ENCODE assay signal across 8 cellular contexts in the genomic region with DNA sequence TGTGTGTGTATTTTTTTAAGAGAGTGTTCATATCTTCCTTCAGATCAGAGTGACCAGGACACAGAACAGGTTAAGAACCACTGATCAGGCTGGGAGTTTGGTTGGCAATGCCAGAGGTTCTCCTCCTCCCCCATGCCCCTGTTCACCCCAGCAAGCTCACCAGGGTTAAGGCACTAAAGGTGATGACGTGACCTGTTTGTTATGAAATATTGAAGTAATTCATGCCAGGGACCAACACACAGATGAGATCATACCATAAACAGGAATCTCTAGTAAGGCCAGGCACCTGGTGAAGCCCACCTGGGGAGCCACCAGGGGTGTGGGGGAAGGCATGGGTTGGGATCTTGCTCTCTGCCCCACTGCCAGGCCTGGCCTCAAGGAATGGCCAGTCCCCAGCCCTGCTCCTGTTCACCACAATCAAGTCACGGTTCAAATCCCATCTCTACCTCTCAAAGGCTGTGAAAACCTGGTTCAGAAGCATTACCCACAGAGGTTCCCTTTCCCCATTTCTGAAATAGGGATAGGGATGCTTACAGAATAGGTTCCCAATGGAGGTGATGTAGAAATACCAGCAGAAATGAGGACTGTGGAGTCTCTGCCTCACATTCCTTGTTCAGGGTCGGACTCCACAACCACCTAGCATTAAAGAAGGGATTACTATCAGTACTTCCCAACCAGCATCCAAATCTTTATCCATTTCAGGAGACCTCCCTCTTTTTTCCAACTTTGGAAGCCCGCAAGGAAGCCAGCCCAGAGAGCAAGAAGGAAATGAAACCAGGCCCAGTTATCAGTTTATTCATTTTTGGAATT. TPM values are rescaled to one million over a fixed set of nuclear protein-coding genes. Genes with fewer than 3 reads are reported as not detected.
DNase-seq lines count a peak whose midpoint lies in the region; ATAC-seq lines count a peak whose summit lies in the region.

No MANE protein-coding gene starts in this region.

- peak; percentile 27 to 42 for DNase-seq in NCI-H446 (lab: John Stamatoyannopoulos, UW)
- no peak for DNase-seq in natural killer cell treated with Interleukin-12 subunit alpha and Interleukin-12 subunit beta and Interleukin-15 and Interleukin-18, amount 100 ng/mL, for 72 hours (ENCODE audit: low spot score)
- DNase-seq in KG1 (lab: John Stamatoyannopoulos, UW), result no peak
- DNase-seq in activated naive CD4-positive, alpha-beta T cell treated with anti-CD3 and anti-CD28 coated beads, Interleukin-2, amount 50 U/mL, for 72 hours (ENCODE audit: low spot score in 2 of 2), result no peak

- intact Hi-C loops in dendritic cell treated with granulocyte-macrophage colony-stimulating factor and Interleukin-4, amounts not matched to agents 40 ng/mL and 50 ng/mL, for 4 days (cut with micrococcal nuclease), result no loop called here

- H3K36me3 ChIP-seq in ES-I3 (ENCODE audit: insufficient read depth, low read length), result no peaks in the 10 kb centered on the region

- no peaks in the 10 kb centered on the region for H3K9me3 ChIP-seq in ES-I3 (ENCODE audit: control insufficient read depth, insufficient read depth, low read length)

- H3K27ac Mint-ChIP-seq in dendritic cell treated with granulocyte-macrophage colony-stimulating factor and Interleukin-4, amounts not matched to agents 40 ng/mL and 50 ng/mL, for 4 days, result peak overlapping the region; percentile 97
- no peak overlapping the region for H3K27ac Mint-ChIP-seq in natural killer cell treated with Interleukin-12 subunit alpha and Interleukin-12 subunit beta and Interleukin-15 and Interleukin-18, amount 100 ng/mL, for 72 hours
- peak overlapping the region in 1 of 2 donors; percentile 92 for H3K27ac Mint-ChIP-seq in activated naive CD4-positive, alpha-beta T cell treated with anti-CD3 and anti-CD28 coated beads, Interleukin-2, amount 50 U/mL, for 72 hours

- peak overlapping the region; percentile 71; the same call in 1 of the 2 replicates for H3K9ac ChIP-seq in ES-I3 (ENCODE audit: low read depth, low read length)

- peaks cover 70% of the 10 kb centered on the region for H3K4me1 Mint-ChIP-seq in dendritic cell treated with granulocyte-macrophage colony-stimulating factor and Interleukin-4, amounts not matched to agents 40 ng/mL and 50 ng/mL, for 4 days (ENCODE audit: low read depth)
- H3K4me1 Mint-ChIP-seq in natural killer cell treated with Interleukin-12 subunit alpha and Interleukin-12 subunit beta and Interleukin-15 and Interleukin-18, amount 100 ng/mL, for 72 hours (ENCODE audit: low read depth in 2 of 2), result peaks cover 39 to 42% of the 10 kb centered on the region in 2 donors

- peaks cover 55% of the 10 kb centered on the region for H3K27me3 Mint-ChIP-seq in dendritic cell treated with granulocyte-macrophage colony-stimulating factor and Interleukin-4, amounts not matched to agents 40 ng/mL and 50 ng/mL, for 4 days
- H3K27me3 Mint-ChIP-seq in natural killer cell treated with Interleukin-12 subunit alpha and Interleukin-12 subunit beta and Interleukin-15 and Interleukin-18, amount 100 ng/mL, for 72 hours, result peaks cover 31% of the 10 kb centered on the region in 2 donors

- no peak for ATAC-seq in natural killer cell treated with Interleukin-12 subunit alpha and Interleukin-12 subunit beta and Interleukin-15 and Interleukin-18, amount 100 ng/mL, for 72 hours
- ATAC-seq in GM21529 (IDR thresholded peaks at IDR 0.05; ENCODE audit: unreplicated experiment), result no peak
- no peak for ATAC-seq in GM18511 (IDR thresholded peaks at IDR 0.05; ENCODE audit: unreplicated experiment)
- ATAC-seq in activated naive CD4-positive, alpha-beta T cell treated with anti-CD3 and anti-CD28 coated beads, Interleukin-2, amount 50 U/mL, for 72 hours, result no peak

- peaks cover 23% of the 10 kb centered on the region for H3K4me1 ChIP-seq in ES-I3 (ENCODE audit: insufficient read depth, low read length)

- peak overlapping the region; percentile 96 for H3K4me3 Mint-ChIP-seq in dendritic cell treated with granulocyte-macrophage colony-stimulating factor and Interleukin-4, amounts not matched to agents 40 ng/mL and 50 ng/mL, for 4 days
- peak overlapping the region; percentile 86 for H3K4me3 Mint-ChIP-seq in natural killer cell treated with Interleukin-12 subunit alpha and Interleukin-12 subunit beta and Interleukin-15 and Interleukin-18, amount 100 ng/mL, for 72 hours

- peaks cover 38% of the 10 kb centered on the region for H3K36me3 Mint-ChIP-seq in dendritic cell treated with granulocyte-macrophage colony-stimulating factor and Interleukin-4, amounts not matched to agents 40 ng/mL and 50 ng/mL, for 4 days (ENCODE audit: low read depth)
- no peaks in the 10 kb centered on the region for H3K36me3 Mint-ChIP-seq in natural killer cell treated with Interleukin-12 subunit alpha and Interleukin-12 subunit beta and Interleukin-15 and Interleukin-18, amount 100 ng/mL, for 72 hours
- H3K36me3 Mint-ChIP-seq in activated naive CD4-positive, alpha-beta T cell treated with anti-CD3 and anti-CD28 coated beads, Interleukin-2, amount 50 U/mL, for 72 hours, result peaks cover 11 to 47% of the 10 kb centered on the region in 2 donors

- no peaks in the 10 kb centered on the region for H3K9me3 Mint-ChIP-seq in dendritic cell treated with granulocyte-macrophage colony-stimulating factor and Interleukin-4, amounts not matched to agents 40 ng/mL and 50 ng/mL, for 4 days
- H3K9me3 Mint-ChIP-seq in natural killer cell treated with Interleukin-12 subunit alpha and Interleukin-12 subunit beta and Interleukin-15 and Interleukin-18, amount 100 ng/mL, for 72 hours, result no peaks in the 10 kb centered on the region
- H3K9me3 Mint-ChIP-seq in activated naive CD4-positive, alpha-beta T cell treated with anti-CD3 and anti-CD28 coated beads, Interleukin-2, amount 50 U/mL, for 72 hours, result no peaks in the 10 kb centered on the region

RNA-seq across cellular contexts. Expression of a gene that starts 2.4 kb away (rescaled TPM):
- 1 to 10 TPM; 2.6 to 5.0 TPM for total RNA-seq in natural killer cell treated with Interleukin-12 subunit alpha and Interleukin-12 subunit beta and Interleukin-15 and Interleukin-18, amount 100 ng/mL, for 72 hours
- total RNA-seq in activated naive CD4-positive, alpha-beta T cell treated with anti-CD3 and anti-CD28 coated beads, Interleukin-2, amount 50 U/mL, for 72 hours, result 100 to 1,000 TPM in 1 of 2 donors, 10 to 100 TPM in 1; 31.5 to 290 TPM

RNA-seq across cellular contexts. Expression of a gene that starts 25.8 kb away (rescaled TPM):
- total RNA-seq in natural killer cell treated with Interleukin-12 subunit alpha and Interleukin-12 subunit beta and Interleukin-15 and Interleukin-18, amount 100 ng/mL, for 72 hours, result 10 to 100 TPM; 10.7 to 15.5 TPM
- total RNA-seq in activated naive CD4-positive, alpha-beta T cell treated with anti-CD3 and anti-CD28 coated beads, Interleukin-2, amount 50 U/mL, for 72 hours, result 10 to 100 TPM; 19.3 to 23.2 TPM

Comparison
In these comparisons a context has a peak if more than half of its experiments do, and no peak if none do; other contexts are left out.
1. DNase-seq: peak in NCI-H446 (2 of 2); none in natural killer cell treated with Interleukin-12 subunit alpha and Interleukin-12 subunit beta and Interleukin-15 and Interleukin-18, amount 100 ng/mL, for 72 hours (single experiment), KG1 (single experiment) and activated naive CD4-positive, alpha-beta T cell treated with anti-CD3 and anti-CD28 coated beads, Interleukin-2, amount 50 U/mL, for 72 hours (0 of 2).
2. RNA of a gene that starts 2.4 kb away (total RNA-seq): 31.5 to 290 TPM in activated naive CD4-positive, alpha-beta T cell treated with anti-CD3 and anti-CD28 coated beads, Interleukin-2, amount 50 U/mL, for 72 hours; 2.6 to 5.0 TPM in natural killer cell treated with Interleukin-12 subunit alpha and Interleukin-12 subunit beta and Interleukin-15 and Interleukin-18, amount 100 ng/mL, for 72 hours; every median in the first group is over 4 times any median in the second.